ENCODE assay signal across 22 cellular contexts in genomic region chr5:180350711-180351110, GRCh38. TPM values are rescaled to one million over a fixed set of nuclear protein-coding genes. Genes with fewer than 3 reads are reported as not detected.
DNase-seq lines count a peak whose midpoint lies in the region; ATAC-seq and TF ChIP-seq lines count a peak whose summit lies in the region.
"Had no signal": no experiment of that assay in that cellular context is flagged by ENCODE, and none has a peak within 500 bp of the region (broad histone marks: within the 10 kb centered on the region; RNA-seq: fewer than 3 reads in every experiment).

No MANE protein-coding gene starts in this region.

- H3K9me3 ChIP-seq in GM23248 (ENCODE audit: low read depth) (no peaks in the 10 kb centered on the region), osteoblast (ENCODE audit: low read depth, low read length) (no peaks in the 10 kb centered on the region)
- H3K9me3 ChIP-seq: mucosa of descending colon, thoracic aorta had no signal

- WGBS in GM23248 (ENCODE audit: low coverage in 1 of 2, low lambda C conversion rate in 2 of 2, missing lambda C conversion rate in 2 of 2), 2 experiments = 92 to 94% methylated on average over 9 of the region's 9 CpGs

- H3K9me3 Mint-ChIP-seq in WTC11 = no peaks in the 10 kb centered on the region
- H3K9me3 Mint-ChIP-seq in activated CD4-positive, alpha-beta memory T cell treated with anti-CD3 and anti-CD28 coated beads, Interleukin-2, amount 10 ng/mL, durations not matched to agents 7 days and 5 days = no peaks in the 10 kb centered on the region
- H3K9me3 Mint-ChIP-seq: stimulated activated effector memory CD8-positive, alpha-beta T cell treated with anti-CD3 and anti-CD28 coated beads, Interleukin-12 subunit alpha, Interleukin-12 subunit beta, amount 100 ng/mL, for 72 hours had no signal

- H3K27me3 ChIP-seq in GM23248 (replicated peaks; ENCODE audit: insufficient read depth) (no peaks in the 10 kb centered on the region), osteoblast (ENCODE audit: insufficient read depth, low read length) (peaks cover 2% of the 10 kb centered on the region)

- H3K79me2 ChIP-seq in GM23248 (ENCODE audit: insufficient read depth) (peaks cover 72% of the 10 kb centered on the region), osteoblast (ENCODE audit: insufficient read depth, low read length) (peaks cover 56% of the 10 kb centered on the region)

- H3K4me3 Mint-ChIP-seq in WTC11 = peak overlapping the region; percentile 89
- no peak overlapping the region for H3K4me3 Mint-ChIP-seq in activated CD4-positive, alpha-beta memory T cell treated with anti-CD3 and anti-CD28 coated beads, Interleukin-2, amount 10 ng/mL, durations not matched to agents 7 days and 5 days

- no peaks in the 10 kb centered on the region for H3K9me2 ChIP-seq in GM23248 (ENCODE audit: insufficient read depth)

- no peaks in the 10 kb centered on the region for H4K20me1 ChIP-seq in GM23248 (ENCODE audit: insufficient read depth)
- peaks cover 46% of the 10 kb centered on the region for H4K20me1 ChIP-seq in osteoblast (ENCODE audit: insufficient read depth, low read length)

- ATAC-seq in WTC11 (no peak), GM21515 (IDR thresholded peaks at IDR 0.05; ENCODE audit: unreplicated experiment) (no peak)
- ATAC-seq: left cardiac atrium; mucosa of descending colon; stimulated activated effector memory CD8-positive, alpha-beta T cell treated with anti-CD3 and anti-CD28 coated beads, Interleukin-12 subunit alpha, Interleukin-12 subunit beta, amount 100 ng/mL, for 72 hours had no signal

- peaks cover 67% of the 10 kb centered on the region for H3K4me1 Mint-ChIP-seq in WTC11
- peaks cover 4% of the 10 kb centered on the region for H3K4me1 Mint-ChIP-seq in activated CD4-positive, alpha-beta memory T cell treated with anti-CD3 and anti-CD28 coated beads, Interleukin-2, amount 10 ng/mL, durations not matched to agents 7 days and 5 days

- no peak overlapping the region for H3K9ac ChIP-seq in GM23248

- H3F3A ChIP-seq in GM23248 (ENCODE audit: insufficient read depth) = no peaks in the 10 kb centered on the region

- POLR2A ChIA-PET in WTC11 (lab: Charles Lee) = interaction anchor here (1.2 kb wide), 1 partner anchor 8 kb away, joined by 6 read pairs; no protein-coding TSS in a partner anchor
- POLR2A ChIA-PET in activated CD4-positive, alpha-beta memory T cell treated with anti-CD3 and anti-CD28 coated beads, Interleukin-2, amount 10 ng/mL, durations not matched to agents 7 days and 5 days (lab: Charles Lee) = no interaction called here

- H3K4me2 ChIP-seq in GM23248 (ENCODE audit: unreplicated experiment) = no peak overlapping the region
- H3K4me2 ChIP-seq in osteoblast (ENCODE audit: insufficient read depth, low read length) = peak overlapping the region; percentile 93

- DNase-seq in GM23248 = no peak
- DNase-seq in WTC11 (ENCODE audit: low spot score) = no peak
- DNase-seq in fibroblast of villous mesenchyme (ENCODE audit: low read depth) = peak; percentile 31
- DNase-seq in osteoblast (ENCODE audit: insufficient read length, low spot score, missing footprints) = peak; percentile 31
- DNase-seq in T-helper 2 cell = no peak
- DNase-seq in activated CD4-positive, alpha-beta memory T cell treated with anti-CD3 and anti-CD28 coated beads, Interleukin-2, amount 10 ng/mL, durations not matched to agents 7 days and 5 days = no peak
- DNase-seq: activated naive CD4-positive, alpha-beta T cell; activated T-cell treated with anti-CD3 and anti-CD28 coated beads, Interleukin-2, amount 50 U/mL, for 1 hour; amygdala; DMS79 treated with DMSO at 0.1 percent for 48 hours; foreskin fibroblast; left cardiac atrium; mucosa of descending colon; NCI-H1105 treated with DMSO at 0.1 percent for 48 hours; NCI-H524 treated with DMSO at 0.1 percent for 48 hours; retina; SHP77; stimulated activated CD4-positive, alpha-beta T cell treated with anti-CD3 and anti-CD28 coated beads, Interleukin-15, amount 100 ng/mL, for 24 hours; T-helper 1 cell had no signal

- H3K27me3 Mint-ChIP-seq in WTC11 (ENCODE audit: low read depth) = peaks cover 21% of the 10 kb centered on the region
- peaks cover 41% of the 10 kb centered on the region for H3K27me3 Mint-ChIP-seq in activated CD4-positive, alpha-beta memory T cell treated with anti-CD3 and anti-CD28 coated beads, Interleukin-2, amount 10 ng/mL, durations not matched to agents 7 days and 5 days

- TF ChIP-seq CTCF in WTC11 (IDR thresholded peaks at IDR 0.05) = no peak
- no peak for TF ChIP-seq CTCF in fibroblast of villous mesenchyme (IDR thresholded peaks at IDR 0.05; ENCODE audit: insufficient read depth, low read depth, low read length)
- no peak for TF ChIP-seq CTCF in osteoblast (IDR thresholded peaks at IDR 0.05; ENCODE audit: extremely low read depth, low read depth, low read length)

- H3K4me3 ChIP-seq in GM23248 = peak overlapping the region; percentile 79; the same call in 1 of the 2 replicates
- peak overlapping the region; percentile 10 for H3K4me3 ChIP-seq in fibroblast of villous mesenchyme (ENCODE audit: low read depth, low read length)
- peak overlapping the region; percentile 19 for H3K4me3 ChIP-seq in osteoblast (ENCODE audit: insufficient read depth, low read length)
- H3K4me3 ChIP-seq: mucosa of descending colon, thoracic aorta had no signal

- H3K36me3 Mint-ChIP-seq in WTC11 = peaks cover 27% of the 10 kb centered on the region
- H3K36me3 Mint-ChIP-seq in activated CD4-positive, alpha-beta memory T cell treated with anti-CD3 and anti-CD28 coated beads, Interleukin-2, amount 10 ng/mL, durations not matched to agents 7 days and 5 days (ENCODE audit: low read depth) = no peaks in the 10 kb centered on the region
- H3K36me3 Mint-ChIP-seq: stimulated activated effector memory CD8-positive, alpha-beta T cell treated with anti-CD3 and anti-CD28 coated beads, Interleukin-12 subunit alpha, Interleukin-12 subunit beta, amount 100 ng/mL, for 72 hours had no signal

- H3K27ac Mint-ChIP-seq in WTC11 = peak overlapping the region; percentile 86
- no peak overlapping the region for H3K27ac Mint-ChIP-seq in activated CD4-positive, alpha-beta memory T cell treated with anti-CD3 and anti-CD28 coated beads, Interleukin-2, amount 10 ng/mL, durations not matched to agents 7 days and 5 days
- H3K27ac Mint-ChIP-seq: stimulated activated effector memory CD8-positive, alpha-beta T cell treated with anti-CD3 and anti-CD28 coated beads, Interleukin-12 subunit alpha, Interleukin-12 subunit beta, amount 100 ng/mL, for 72 hours had no signal

- H3K27ac ChIP-seq in GM23248 (no peak overlapping the region), osteoblast (ENCODE audit: low read depth, low read length) (no peak overlapping the region)
- H3K27ac ChIP-seq: thoracic aorta had no signal

- no peak overlapping the region for H2AFZ ChIP-seq in GM23248
- H2AFZ ChIP-seq in osteoblast (ENCODE audit: low read length) = no peak overlapping the region

- in situ Hi-C loops in GM23248 (cut with MboI) = no loop called here

- CTCF ChIA-PET in WTC11 (lab: Charles Lee) = interaction anchor here (0.9 to 1.6 kb wide), 5 partner anchors 7 to 90 kb away, joined by 3 to 7 read pairs (median 5); no protein-coding TSS in a partner anchor
- CTCF ChIA-PET in activated CD4-positive, alpha-beta memory T cell treated with anti-CD3 and anti-CD28 coated beads, Interleukin-2, amount 10 ng/mL, durations not matched to agents 7 days and 5 days (lab: Charles Lee) = interaction anchor here (0.9 kb wide), 1 partner anchor 22 kb away, joined by 4 read pairs; no protein-coding TSS in a partner anchor

- no peaks in the 10 kb centered on the region for H3K36me3 ChIP-seq in GM23248 (ENCODE audit: low read depth)
- peaks cover 10% of the 10 kb centered on the region for H3K36me3 ChIP-seq in osteoblast (ENCODE audit: insufficient read depth, low read length)
- H3K36me3 ChIP-seq: thoracic aorta had no signal

- H3K4me1 ChIP-seq in GM23248 (ENCODE audit: insufficient read depth) (peaks cover 7% of the 10 kb centered on the region; the same call in 1 of the 2 replicates), osteoblast (ENCODE audit: insufficient read depth, low read length) (peaks cover 16% of the 10 kb centered on the region)

TF ChIP-seq in WTC11, 78 proteins besides CTCF, POLR2A, EP300 and RAD21 (continues in another document):
- TF ChIP-seq SOX15 (CRISPR knock-in tag; IDR thresholded peaks at IDR 0.05) = no peak
- no peak for TF ChIP-seq ATF6 (CRISPR knock-in tag; IDR thresholded peaks at IDR 0.05)
- no peak for TF ChIP-seq MYBL2 (CRISPR knock-in tag; IDR thresholded peaks at IDR 0.05)
- TF ChIP-seq MAX (CRISPR knock-in tag; IDR thresholded peaks at IDR 0.05) = no peak
- no peak for TF ChIP-seq ESRRA (CRISPR knock-in tag; IDR thresholded peaks at IDR 0.05; ENCODE audit: borderline replicate concordance)

RNA-seq across cellular contexts. Expression of gene GFPT2, which starts 2.4 kb away (rescaled TPM):
- 45.2 and 49.1 TPM in 2 replicates for total RNA-seq in GM23248 (2014; rRNA removed; shearing (Covaris generic))
- polyA plus RNA-seq in GM23248 (2016; fragmentation: Nextera tagmentation; extraction: Ambion mirVana) = 71.0 and 75.3 TPM in 2 replicates
- 124 to 138 TPM (median 136 TPM) in 3 replicates for total RNA-seq in WTC11 (2021)
- 25.4 and 28.9 TPM in 2 replicates for total RNA-seq in fibroblast of villous mesenchyme
- total RNA-seq in osteoblast = 30.4 and 39.5 TPM in 2 replicates
- total RNA-seq in activated CD4-positive, alpha-beta memory T cell treated with anti-CD3 and anti-CD28 coated beads, Interleukin-2, amount 10 ng/mL, durations not matched to agents 7 days and 5 days = not detected

RNA-seq across cellular contexts. Expression of gene MAPK9, which starts 58.8 kb away (rescaled TPM):
- total RNA-seq in GM23248 (2014; rRNA removed; shearing (Covaris generic)) = 23.0 and 23.7 TPM in 2 replicates
- polyA plus RNA-seq in GM23248 (2016; fragmentation: Nextera tagmentation; extraction: Ambion mirVana) = 22.5 and 24.1 TPM in 2 replicates
- 42.4 to 42.9 TPM (median 42.9 TPM) in 3 replicates for total RNA-seq in WTC11 (2021)
- total RNA-seq in fibroblast of villous mesenchyme = 26.1 and 33.2 TPM in 2 replicates
- total RNA-seq in osteoblast = 31.8 and 36.8 TPM in 2 replicates
- total RNA-seq in activated CD4-positive, alpha-beta memory T cell treated with anti-CD3 and anti-CD28 coated beads, Interleukin-2, amount 10 ng/mL, durations not matched to agents 7 days and 5 days = 10 to 100 TPM; 42.5 to 44.4 TPM

Comparison
In these comparisons a context has a peak if more than half of its experiments do, and no peak if none do; other contexts are left out.
1. DNase-seq: peak in fibroblast of villous mesenchyme (single experiment) and osteoblast (single experiment); none in GM23248 (single experiment), WTC11 (single experiment), T-helper 2 cell (0 of 5) and activated CD4-positive, alpha-beta memory T cell treated with anti-CD3 and anti-CD28 coated beads, Interleukin-2, amount 10 ng/mL, durations not matched to agents 7 days and 5 days (single experiment).
2. H3K4me3 ChIP-seq: peak in every context shown above with its lines; median percentile 79 in GM23248; 19 in osteoblast; 10 in fibroblast of villous mesenchyme.
3. RNA of gene GFPT2, which starts 2.4 kb away (total RNA-seq): 124 to 138 TPM in WTC11, 45.2 to 49.1 TPM in GM23248, 30.4 to 39.5 TPM in osteoblast and 25.4 to 28.9 TPM in fibroblast of villous mesenchyme; not detected in activated CD4-positive, alpha-beta memory T cell treated with anti-CD3 and anti-CD28 coated beads, Interleukin-2, amount 10 ng/mL, durations not matched to agents 7 days and 5 days; every median in the first group is over 10 times any median in the second.